ENCODE assay signal across 25 cellular contexts in genomic region chr1:82899017-82899416, GRCh38.
A peak's percentile ranks its signal among the peaks of the same experiment; 100 is the strongest.
DNase-seq lines count a peak whose midpoint lies in the region; ATAC-seq, FAIRE-seq and TF ChIP-seq lines count a peak whose summit lies in the region.
"Had no signal": no experiment of that assay in that cellular context is flagged by ENCODE, and none has a peak within 500 bp of the region (broad histone marks: within the 10 kb centered on the region; RNA-seq: fewer than 3 reads in every experiment).

No MANE protein-coding gene starts in this region.

- no peak overlapping the region for H3K14ac ChIP-seq in H1 (ENCODE audit: insufficient read length)
- no peak overlapping the region for H3K14ac ChIP-seq in mesenchymal stem cell (ENCODE audit: low read length in 2 of 2)
- no peak overlapping the region for H3K14ac ChIP-seq in neuronal stem cell (ENCODE audit: low read length)

- H2BK20ac ChIP-seq in H1 (ENCODE audit: low read length) = no peak overlapping the region

- 83% methylated on average over 3 of the region's 3 CpGs; no CpG with 5 or more reads in 1 of the 2 experiments for WGBS in H1 (ENCODE audit: extremely low coverage in 1 of 2, insufficient coverage in 1 of 2, insufficient read length in 1 of 2, insufficient replicate concordance in 2 of 2, low coverage in 1 of 2, low lambda C conversion rate in 2 of 2, missing lambda C conversion rate in 1 of 2), 2 experiments
- WGBS in mesenchymal stem cell = 88% methylated on average over 3 of the region's 3 CpGs
- WGBS in neuronal stem cell (ENCODE audit: extremely low coverage in 2 of 2, insufficient read length in 2 of 2, insufficient replicate concordance in 1 of 2), 2 donors = no CpG with 5 or more reads among the region's 3 CpGs

- no peak for TF ChIP-seq RAD21 in H1 (IDR thresholded peaks at IDR 0.05 in 1 of 2, conservative IDR thresholded peaks at IDR 0.05 in 1 of 2; ENCODE audit: low read depth in 2 of 2, low read length in 2 of 2)

- H4K20me1 ChIP-seq in H1 (replicated peaks in 1 of 2; ENCODE audit: control insufficient read depth in 1 of 2, insufficient read depth in 2 of 2, low read length in 2 of 2) = no peaks in the 10 kb centered on the region
- H4K20me1 ChIP-seq: BLaER1 treated with 17β-estradiol and CSF1 and Interleukin-3, amounts not matched to agents 10 nM and 100 nM had no signal

- H3K9me3 Mint-ChIP-seq in T-cell (no peaks in the 10 kb centered on the region), HFFc6 (peaks cover 23% of the 10 kb centered on the region)
- H3K9me3 Mint-ChIP-seq: CD4-positive, alpha-beta T cell had no signal

- H3K18ac ChIP-seq in H1 (ENCODE audit: extremely low read depth, low read length) (no peak overlapping the region), mesenchymal stem cell (ENCODE audit: low read depth in 1 of 2, low read length in 2 of 2) (no peak overlapping the region), neuronal stem cell (ENCODE audit: low read length) (no peak overlapping the region)

- DNase-seq in ELF-1 (ENCODE audit: low read depth, low spot score) = peak; percentile 2
- no peak for DNase-seq in H1 (ENCODE audit: low read depth in 1 of 2, low spot score in 2 of 2)
- DNase-seq in mesenchymal stem cell = no peak
- DNase-seq in neuronal stem cell (ENCODE audit: low spot score) = no peak
- DNase-seq in T-cell = no peak
- DNase-seq in HFFc6 = no peak
- DNase-seq in HuH-7 (ENCODE audit: low spot score) = no peak
- DNase-seq: AML-193; BE2C; CD4-positive, alpha-beta T cell; CD8-positive, alpha-beta memory T cell; DMS 273 treated with DMSO at 0.1 percent for 48 hours; DMS79; EL; GF-D8; GM23248 had no signal

- H3K4me3 Mint-ChIP-seq in T-cell (no peak overlapping the region), HFFc6 (no peak overlapping the region)
- H3K4me3 Mint-ChIP-seq: CD14-positive monocyte; CD4-positive, alpha-beta T cell; CD8-positive, alpha-beta memory T cell had no signal

- H3K27me3 ChIP-seq in H1 (replicated peaks in 1 of 4; ENCODE audit: control insufficient read depth in 3 of 4, extremely low read depth in 1 of 4, insufficient read depth in 3 of 4, low read length in 3 of 4) (no peaks in the 10 kb centered on the region), mesenchymal stem cell (ENCODE audit: control insufficient read depth in 1 of 2, insufficient read depth in 1 of 2, low read length in 2 of 2) (no peaks in the 10 kb centered on the region), neuronal stem cell (ENCODE audit: control insufficient read depth in 3 of 3, insufficient read depth in 3 of 3, low read depth in 1 of 3, low read length in 3 of 3) (no peaks in the 10 kb centered on the region)
- H3K27me3 ChIP-seq: BE2C; BLaER1 treated with 17β-estradiol and CSF1 and Interleukin-3, amounts not matched to agents 10 nM and 100 nM had no signal

- no peaks in the 10 kb centered on the region for H3K27me3 Mint-ChIP-seq in T-cell
- no peaks in the 10 kb centered on the region for H3K27me3 Mint-ChIP-seq in HFFc6 (ENCODE audit: insufficient read depth)
- H3K27me3 Mint-ChIP-seq: CD4-positive, alpha-beta T cell; CD8-positive, alpha-beta memory T cell had no signal

- no peaks in the 10 kb centered on the region for H3K36me3 ChIP-seq in H1 (ENCODE audit: control insufficient read depth in 2 of 4, insufficient read depth in 4 of 4, low read length in 3 of 4)
- H3K36me3 ChIP-seq in mesenchymal stem cell (ENCODE audit: control insufficient read depth in 1 of 2, insufficient read depth in 2 of 2, low read depth in 1 of 2, low read length in 2 of 2) = no peaks in the 10 kb centered on the region
- H3K36me3 ChIP-seq in neuronal stem cell (replicated peaks in 1 of 2; ENCODE audit: control insufficient read depth in 2 of 2, insufficient read depth in 2 of 2, low read length in 2 of 2) = no peaks in the 10 kb centered on the region
- H3K36me3 ChIP-seq: BE2C; BLaER1 treated with 17β-estradiol and CSF1 and Interleukin-3, amounts not matched to agents 10 nM and 100 nM; HAP-1 had no signal

- no peak overlapping the region for H3K56ac ChIP-seq in H1 (replicated peaks; ENCODE audit: insufficient read length, low read depth, low read length)

- no peak overlapping the region for H2BK5ac ChIP-seq in H1 (ENCODE audit: low read depth, low read length)
- H2BK5ac ChIP-seq in mesenchymal stem cell (ENCODE audit: low read depth, low read length, poor library complexity, severe bottlenecking) = no peak overlapping the region
- no peak overlapping the region for H2BK5ac ChIP-seq in neuronal stem cell (ENCODE audit: low read length)

- H3K9ac ChIP-seq in H1 (replicated peaks in 1 of 4; ENCODE audit: extremely low read depth in 1 of 4, low read depth in 3 of 4, low read length in 3 of 4) (no peak overlapping the region), mesenchymal stem cell (ENCODE audit: low read length) (no peak overlapping the region), neuronal stem cell (ENCODE audit: low read depth, low read length, poor library complexity) (no peak overlapping the region)
- H3K9ac ChIP-seq: BLaER1 treated with 17β-estradiol and CSF1 and Interleukin-3, amounts not matched to agents 10 nM and 100 nM; GM23248 had no signal

- H3K23ac ChIP-seq in H1 (ENCODE audit: insufficient read length) = no peak overlapping the region
- no peak overlapping the region for H3K23ac ChIP-seq in mesenchymal stem cell (ENCODE audit: low read length in 2 of 2)
- H3K23ac ChIP-seq in neuronal stem cell (ENCODE audit: low read depth, low read length, poor library complexity) = no peak overlapping the region

- H4K5ac ChIP-seq in H1 (ENCODE audit: insufficient read length, low read depth, low read length) = no peak overlapping the region

- no peak overlapping the region for H4K8ac ChIP-seq in H1 (ENCODE audit: extremely low read depth, insufficient read depth, low read length)
- H4K8ac ChIP-seq in mesenchymal stem cell (ENCODE audit: low read length) = peak overlapping the region; percentile 19
- H4K8ac ChIP-seq in neuronal stem cell (ENCODE audit: low read depth, low read length) = no peak overlapping the region

- TF ChIP-seq EP300 in H1 (IDR thresholded peaks at IDR 0.05; ENCODE audit: borderline replicate concordance in 1 of 2, low read depth in 2 of 2, low read length in 2 of 2) = no peak

- no peak overlapping the region for H2BK15ac ChIP-seq in H1 (ENCODE audit: low read length)
- H2BK15ac ChIP-seq in mesenchymal stem cell (ENCODE audit: low read depth, poor library complexity, severe bottlenecking) = no peak overlapping the region
- H2BK15ac ChIP-seq in neuronal stem cell (ENCODE audit: low read length) = no peak overlapping the region

- no peak for FAIRE-seq in H1 (lab: Jason Lieb, UNC)
- FAIRE-seq: A204.1, D721Med, GM12891, H54 had no signal

- no peak overlapping the region for H2BK120ac ChIP-seq in H1 (replicated peaks; ENCODE audit: low read depth, low read length)
- no peak overlapping the region for H2BK120ac ChIP-seq in mesenchymal stem cell (ENCODE audit: low read depth, low read length)
- no peak overlapping the region for H2BK120ac ChIP-seq in neuronal stem cell (ENCODE audit: low read depth, low read length)

- H2BK12ac ChIP-seq in H1 (ENCODE audit: low read depth, low read length) (no peak overlapping the region), mesenchymal stem cell (ENCODE audit: low read length in 2 of 2) (no peak overlapping the region), neuronal stem cell (ENCODE audit: low read length) (no peak overlapping the region)

- no peaks in the 10 kb centered on the region for H3K79me1 ChIP-seq in H1 (ENCODE audit: low read depth, low read length)
- H3K79me1 ChIP-seq in mesenchymal stem cell (replicated peaks; ENCODE audit: low read length, poor library complexity, severe bottlenecking) = no peaks in the 10 kb centered on the region
- no peaks in the 10 kb centered on the region for H3K79me1 ChIP-seq in neuronal stem cell (ENCODE audit: low read depth, low read length)

- H3K9me3 ChIP-seq in H1 (ENCODE audit: insufficient read depth in 2 of 2, low read depth in 1 of 2, low read length in 1 of 2) (no peaks in the 10 kb centered on the region), mesenchymal stem cell (ENCODE audit: control insufficient read depth, low read length) (no peaks in the 10 kb centered on the region), neuronal stem cell (replicated peaks in 1 of 2; ENCODE audit: control insufficient read depth in 2 of 2, insufficient read depth in 1 of 2, low read depth in 1 of 2, low read length in 2 of 2) (no peaks in the 10 kb centered on the region)
- H3K9me3 ChIP-seq: BE2C; BLaER1 treated with 17β-estradiol and CSF1 and Interleukin-3, amounts not matched to agents 10 nM and 100 nM; HAP-1 had no signal

- no peaks in the 10 kb centered on the region for H3K4me1 ChIP-seq in H1 (replicated peaks in 1 of 4; ENCODE audit: control insufficient read depth in 3 of 4, insufficient read depth in 4 of 4, low read length in 3 of 4)
- no peaks in the 10 kb centered on the region for H3K4me1 ChIP-seq in mesenchymal stem cell (ENCODE audit: control insufficient read depth, insufficient read depth, low read depth, low read length)
- H3K4me1 ChIP-seq in neuronal stem cell (ENCODE audit: control insufficient read depth in 2 of 2, insufficient read depth in 1 of 2, low read depth in 1 of 2, low read length in 2 of 2) = no peaks in the 10 kb centered on the region
- H3K4me1 ChIP-seq: BLaER1 treated with 17β-estradiol and CSF1 and Interleukin-3, amounts not matched to agents 10 nM and 100 nM; HAP-1 had no signal

- no peaks in the 10 kb centered on the region for H3K36me3 Mint-ChIP-seq in T-cell
- no peaks in the 10 kb centered on the region for H3K36me3 Mint-ChIP-seq in HFFc6 (ENCODE audit: low read depth)
- H3K36me3 Mint-ChIP-seq: CD14-positive monocyte; CD8-positive, alpha-beta memory T cell had no signal

- H3K4ac ChIP-seq in H1 (replicated peaks; ENCODE audit: insufficient read length, low read depth, low read length) (no peak overlapping the region), mesenchymal stem cell (ENCODE audit: low read depth in 1 of 2, low read length in 2 of 2) (no peak overlapping the region), neuronal stem cell (ENCODE audit: low read length) (no peak overlapping the region)

- ATAC-seq in T-cell (replicated peaks in 1 of 4) (no peak), HG03469 (IDR thresholded peaks at IDR 0.05; ENCODE audit: unreplicated experiment) (no peak)

- H3K79me2 ChIP-seq in H1 (ENCODE audit: control insufficient read depth in 1 of 2, insufficient read depth in 2 of 2, low read length in 2 of 2) = no peaks in the 10 kb centered on the region

- H4K91ac ChIP-seq in H1 (replicated peaks; ENCODE audit: insufficient read length, low read length) = no peak overlapping the region
- no peak overlapping the region for H4K91ac ChIP-seq in mesenchymal stem cell (ENCODE audit: low read length)
- no peak overlapping the region for H4K91ac ChIP-seq in neuronal stem cell (ENCODE audit: low read depth, low read length, poor library complexity)

- no peak overlapping the region for H3K27ac Mint-ChIP-seq in T-cell
- H3K27ac Mint-ChIP-seq in HFFc6 = no peak overlapping the region
- H3K27ac Mint-ChIP-seq: CD14-positive monocyte; CD4-positive, alpha-beta T cell; CD8-positive, alpha-beta memory T cell had no signal

- no peak overlapping the region for H2AK5ac ChIP-seq in H1 (ENCODE audit: low read depth, low read length)
- H2AK5ac ChIP-seq in mesenchymal stem cell (ENCODE audit: low read length, severe bottlenecking) = no peak overlapping the region
- no peak overlapping the region for H2AK5ac ChIP-seq in neuronal stem cell (ENCODE audit: low read depth, low read length)

- H3K23me2 ChIP-seq in H1 (ENCODE audit: low read depth, low read length) = no peaks in the 10 kb centered on the region

- POLR2A ChIA-PET in H1 (lab: Charles Lee; ENCODE audit: partially characterized antibody) = no interaction called here
- POLR2A ChIA-PET in T-cell (lab: Charles Lee) = no interaction called here

- no peak for TF ChIP-seq POLR2A in H1 (IDR thresholded peaks at IDR 0.05; ENCODE audit: control extremely low read depth in 1 of 2, low read depth in 2 of 2, low read length in 2 of 2)

- H3K27ac ChIP-seq in H1 (ENCODE audit: low read depth, low read length) = no peak overlapping the region
- no peak overlapping the region for H3K27ac ChIP-seq in mesenchymal stem cell (ENCODE audit: low read length, poor library complexity, severe bottlenecking)
- no peak overlapping the region for H3K27ac ChIP-seq in neuronal stem cell (replicated peaks; ENCODE audit: low read length)
- H3K27ac ChIP-seq: 22Rv1; BLaER1 treated with 17β-estradiol and CSF1 and Interleukin-3, amounts not matched to agents 10 nM and 100 nM; GM23248 had no signal

- TF ChIP-seq CTCF in H1 (IDR thresholded peaks at IDR 0.05; ENCODE audit: control extremely low read depth in 1 of 3, insufficient read depth in 1 of 3, low read depth in 1 of 3, low read length in 3 of 3) = no peak
- no peak for TF ChIP-seq CTCF in HFFc6 (IDR thresholded peaks at IDR 0.05)

- no peaks in the 10 kb centered on the region for H3K4me1 Mint-ChIP-seq in T-cell
- no peaks in the 10 kb centered on the region for H3K4me1 Mint-ChIP-seq in HFFc6 (ENCODE audit: low read depth)
- H3K4me1 Mint-ChIP-seq: CD14-positive monocyte; CD8-positive, alpha-beta memory T cell had no signal

- H3K4me2 ChIP-seq in H1 (ENCODE audit: insufficient read depth in 1 of 2, low read depth in 2 of 2, low read length in 2 of 2) (no peak overlapping the region), mesenchymal stem cell (ENCODE audit: low read length, poor library complexity, severe bottlenecking) (no peak overlapping the region), neuronal stem cell (ENCODE audit: insufficient read depth, low read length, poor library complexity, severe bottlenecking) (no peak overlapping the region)
- H3K4me2 ChIP-seq: BLaER1 treated with 17β-estradiol and CSF1 and Interleukin-3, amounts not matched to agents 10 nM and 100 nM had no signal

- CTCF ChIA-PET in H1 (lab: Charles Lee; ENCODE audit: partially characterized antibody) (no interaction called here), T-cell (lab: Charles Lee) (no interaction called here)

- no peak overlapping the region for H3K4me3 ChIP-seq in H1 (ENCODE audit: extremely low read depth in 1 of 4, insufficient read depth in 2 of 4, low read depth in 3 of 4, low read length in 4 of 4)
- no peak overlapping the region for H3K4me3 ChIP-seq in mesenchymal stem cell (ENCODE audit: insufficient read depth in 1 of 2, low read depth in 1 of 2, low read length in 2 of 2)
- no peak overlapping the region for H3K4me3 ChIP-seq in neuronal stem cell (ENCODE audit: low read length in 2 of 2)
- H3K4me3 ChIP-seq: BLaER1 treated with 17β-estradiol and CSF1 and Interleukin-3, amounts not matched to agents 10 nM and 100 nM; GM23248; HAP-1 had no signal

- H2AFZ ChIP-seq in H1 (ENCODE audit: low read length) (peak overlapping the region; percentile 9; the same call in 1 of the 2 replicates), mesenchymal stem cell (ENCODE audit: low read depth, low read length) (no peak overlapping the region), neuronal stem cell (ENCODE audit: low read length) (peak overlapping the region; percentile 39)
- H2AFZ ChIP-seq: GM23248 had no signal
